11 cellular contexts compared by ENCODE assay signal in genomic region chr4:26751838-26752237, GRCh38.
DNase-seq lines count a peak whose midpoint lies in the region; ATAC-seq, FAIRE-seq and TF ChIP-seq lines count a peak whose summit lies in the region.
"Had no signal": no experiment of that assay in that cellular context is flagged by ENCODE, and none has a peak within 500 bp of the region (broad histone marks: within the 10 kb centered on the region; RNA-seq: fewer than 3 reads in every experiment).

No MANE protein-coding gene starts in this region.

- H3K56ac ChIP-seq in H9 (ENCODE audit: insufficient read length, low read depth, low read length) = no peak overlapping the region

- no peaks in the 10 kb centered on the region for H3K9me3 ChIP-seq in H9 (ENCODE audit: control insufficient read depth, low read depth, low read length)

- no peak overlapping the region for H4K91ac ChIP-seq in H9 (ENCODE audit: insufficient read length, low read depth, low read length)

- ATAC-seq in GM19035 (IDR thresholded peaks at IDR 0.05; ENCODE audit: unreplicated experiment) = peak; percentile 84
- ATAC-seq in HG02623 (IDR thresholded peaks at IDR 0.05; ENCODE audit: unreplicated experiment) = peak; percentile 86
- peak; percentile 95 for ATAC-seq in HG03378 (IDR thresholded peaks at IDR 0.05; ENCODE audit: unreplicated experiment)
- ATAC-seq in WTC11 = no peak

- no peak overlapping the region for H3K27ac ChIP-seq in H9 (ENCODE audit: insufficient read length, low read depth, low read length)
- H3K27ac ChIP-seq: cardiac muscle cell had no signal

- no peaks in the 10 kb centered on the region for H3K23me2 ChIP-seq in H9 (ENCODE audit: insufficient read length, low read depth, low read length, poor library complexity, severe bottlenecking)

- TF ChIP-seq CTCF in WTC11 (IDR thresholded peaks at IDR 0.05) (no peak), H9 (conservative IDR thresholded peaks at IDR 0.05) (no peak)

- peak; percentile 64 for FAIRE-seq in GM12892 (lab: Jason Lieb, UNC)

- no peak overlapping the region for H3K18ac ChIP-seq in H9 (ENCODE audit: insufficient read length, low read depth, low read length)

- CTCF ChIA-PET in WTC11 (lab: Charles Lee) = no interaction called here

- H3K9ac ChIP-seq in H9 (ENCODE audit: extremely low read depth, insufficient read length, low read length) = no peak overlapping the region

- WGBS in H9 (ENCODE audit: extremely low coverage, insufficient read length, low lambda C conversion rate) = no CpG with 5 or more reads among the region's 1 CpG

- no peak overlapping the region for H3K23ac ChIP-seq in H9 (ENCODE audit: insufficient read length, low read depth, low read length)

- no peak for DNase-seq in GM12892 (ENCODE audit: insufficient read length)
- no peak for DNase-seq in WTC11 (ENCODE audit: low spot score)
- no peak for DNase-seq in NCI-H2227 (lab: John Stamatoyannopoulos, UW; ENCODE audit: unreplicated experiment)
- no peak for DNase-seq in GM19238 (ENCODE audit: insufficient read length, low spot score)
- DNase-seq in H9 = no peak
- DNase-seq: islet precursor cell; stimulated activated CD4-positive, alpha-beta T cell treated with anti-CD3 and anti-CD28 coated beads, Interleukin-4, amount 100 ng/mL, for 4 hours had no signal

- no peak overlapping the region for H3K27ac Mint-ChIP-seq in WTC11
- no peak overlapping the region for H3K27ac Mint-ChIP-seq in H9

- H3K4ac ChIP-seq in H9 (ENCODE audit: low read depth, low read length) = no peak overlapping the region

- no peak overlapping the region for H3K14ac ChIP-seq in H9 (ENCODE audit: insufficient read depth, low read length)

- H3K27me3 Mint-ChIP-seq in WTC11 (ENCODE audit: low read depth) = no peaks in the 10 kb centered on the region
- H3K27me3 Mint-ChIP-seq in H9 (ENCODE audit: low read depth) = no peaks in the 10 kb centered on the region

- H4K8ac ChIP-seq in H9 (replicated peaks; ENCODE audit: insufficient read length, low read depth, low read length) = no peak overlapping the region

- H4K20me1 ChIP-seq in H9 (ENCODE audit: control insufficient read depth, insufficient read depth, insufficient read length) = no peaks in the 10 kb centered on the region

- H4K5ac ChIP-seq in H9 (ENCODE audit: insufficient read length, low read depth, low read length) = no peak overlapping the region

- no peak overlapping the region for H2BK15ac ChIP-seq in H9 (ENCODE audit: low read depth, low read length)

- no peak overlapping the region for H3K4me2 ChIP-seq in H9 (ENCODE audit: insufficient read depth, insufficient read length, low read length)

- no peak for TF ChIP-seq POLR2A in GM12892 (IDR thresholded peaks at IDR 0.05; ENCODE audit: low read depth, low read length)

- H3K79me1 ChIP-seq in H9 (ENCODE audit: insufficient read depth, low read depth, low read length, poor library complexity, severe bottlenecking) = no peaks in the 10 kb centered on the region

- H3K36me3 Mint-ChIP-seq in WTC11 (no peaks in the 10 kb centered on the region), H9 (ENCODE audit: insufficient read depth in 1 of 3, low read depth in 3 of 3) (no peaks in the 10 kb centered on the region)

- POLR2A ChIA-PET in WTC11 (lab: Charles Lee) = no interaction called here

- no peak overlapping the region for H2BK12ac ChIP-seq in H9 (ENCODE audit: insufficient read length, low read depth, low read length)

- H2AFZ ChIP-seq in H9 (ENCODE audit: low read length) = no peak overlapping the region

- no peaks in the 10 kb centered on the region for H3K4me1 Mint-ChIP-seq in WTC11
- no peaks in the 10 kb centered on the region for H3K4me1 Mint-ChIP-seq in H9

- H2BK20ac ChIP-seq in H9 (ENCODE audit: low read depth, low read length, poor library complexity, severe bottlenecking) = no peak overlapping the region

- no peak overlapping the region for H2BK120ac ChIP-seq in H9 (ENCODE audit: low read depth, low read length, poor library complexity, severe bottlenecking)

- no peak overlapping the region for H2AK5ac ChIP-seq in H9 (ENCODE audit: insufficient read length, low read length)

- no peak overlapping the region for H2BK5ac ChIP-seq in H9 (ENCODE audit: insufficient read length, low read length)

- no peaks in the 10 kb centered on the region for H3K4me1 ChIP-seq in H9 (ENCODE audit: insufficient read depth, low read length)

- no peaks in the 10 kb centered on the region for H3K79me2 ChIP-seq in H9 (ENCODE audit: insufficient read depth, low read length)

- no peak overlapping the region for H3T11ph ChIP-seq in H9 (ENCODE audit: low read length)

- no peaks in the 10 kb centered on the region for H3K27me3 ChIP-seq in H9 (ENCODE audit: insufficient read depth, low read length)
- H3K27me3 ChIP-seq: cardiac muscle cell had no signal

- no peaks in the 10 kb centered on the region for H3K9me3 Mint-ChIP-seq in WTC11
- H3K9me3 Mint-ChIP-seq in H9 = no peaks in the 10 kb centered on the region

- H3K4me3 Mint-ChIP-seq in WTC11 (no peak overlapping the region), H9 (no peak overlapping the region)

TF ChIP-seq in WTC11, 78 proteins besides CTCF, POLR2A, EP300 and RAD21:
- TF ChIP-seq ZNF425 (CRISPR knock-in tag; conservative IDR thresholded peaks at IDR 0.05) (no peak), ZNF423 (CRISPR knock-in tag; IDR thresholded peaks at IDR 0.05) (no peak), OVOL2 (CRISPR knock-in tag; IDR thresholded peaks at IDR 0.05; ENCODE audit: borderline replicate concordance) (no peak)
TF ChIP-seq in WTC11: peak in this region for 0.
